ENCODE assay signal across 8 cellular contexts in the genomic region with DNA sequence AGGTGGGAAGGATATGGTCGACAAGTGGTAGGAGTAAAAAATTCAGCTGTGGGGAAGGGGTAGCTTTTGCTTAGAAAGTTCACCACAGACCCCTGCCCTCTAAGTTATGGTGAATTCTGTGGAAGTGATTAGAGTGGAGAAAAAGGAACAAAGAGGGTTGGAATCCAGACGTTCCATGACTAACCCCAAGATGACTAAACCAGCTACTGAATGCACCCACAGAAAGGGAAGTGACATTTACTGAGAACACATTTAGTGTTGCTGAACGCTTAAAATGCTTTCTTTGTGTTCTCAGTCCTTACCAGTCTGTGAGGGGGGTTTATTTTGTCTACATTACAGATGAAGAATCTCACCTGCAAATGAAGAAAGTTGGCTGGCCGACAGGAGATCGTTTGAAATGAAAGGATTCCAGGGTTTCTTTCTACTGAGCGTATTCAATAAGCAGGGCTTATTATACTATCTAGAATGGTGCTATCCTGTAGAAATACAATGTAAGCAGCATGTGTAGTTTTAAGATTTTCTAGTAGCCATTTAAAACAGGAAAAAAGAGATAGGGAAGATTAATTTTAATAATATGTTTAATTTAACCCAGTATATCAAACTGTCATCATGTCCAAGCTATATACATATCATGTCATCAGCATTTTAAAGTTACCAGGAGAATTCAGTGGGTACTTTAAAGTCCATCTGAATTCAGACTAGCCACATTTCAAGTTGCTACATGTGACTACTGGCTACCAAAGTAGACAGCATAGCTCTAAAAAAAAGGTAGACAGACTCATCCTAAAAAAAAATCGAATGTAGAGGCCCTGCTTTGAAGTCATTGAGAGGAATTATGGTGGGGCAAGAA.
A peak's percentile ranks its signal among the peaks of the same experiment; 100 is the strongest.
DNase-seq lines count a peak whose midpoint lies in the region; ATAC-seq and TF ChIP-seq lines count a peak whose summit lies in the region.

No MANE protein-coding gene starts in this region.

- no peaks in the 10 kb centered on the region for H3K9me3 ChIP-seq in A673 (ENCODE audit: low read depth, low read length, poor library complexity, severe bottlenecking)
- H3K9me3 ChIP-seq in neuron (ENCODE audit: low read length) = no peaks in the 10 kb centered on the region

- POLR2A ChIA-PET in A673 (lab: Charles Lee; ENCODE audit: low non-redundant PET) = no interaction called here

- H3K27me3 ChIP-seq in A673 (replicated peaks; ENCODE audit: insufficient read depth, low read depth, low read length, poor library complexity) (no peaks in the 10 kb centered on the region), neuron (ENCODE audit: insufficient read depth, low read length) (no peaks in the 10 kb centered on the region)

- H3K36me3 ChIP-seq in A673 (ENCODE audit: insufficient read depth, low read length, poor library complexity, severe bottlenecking) (no peaks in the 10 kb centered on the region), neuron (ENCODE audit: insufficient read depth, low read length) (no peaks in the 10 kb centered on the region)

- H3K4me3 ChIP-seq in A673 (ENCODE audit: low read depth, low read length, poor library complexity, severe bottlenecking) (no peak overlapping the region), epithelial cell of proximal tubule (ENCODE audit: low read depth, low read length) (peak overlapping the region; percentile 19), neuron (ENCODE audit: low read length) (peak overlapping the region; percentile 18)

- CTCF ChIA-PET in A673 (lab: Charles Lee) = interaction anchor here (1.0 to 2.3 kb wide), 2 partner anchors 10 to 42 kb away, joined by 3 to 7 read pairs; no protein-coding TSS in a partner anchor

- ATAC-seq in GM18870 (IDR thresholded peaks at IDR 0.05; ENCODE audit: unreplicated experiment) (peak; percentile 91), HG03066 (IDR thresholded peaks at IDR 0.05; ENCODE audit: low read depth, unreplicated experiment) (peak; percentile 89)

- no peak overlapping the region for H3K27ac ChIP-seq in A673 (ENCODE audit: low read depth, low read length, poor library complexity, severe bottlenecking)

- H2AFZ ChIP-seq in neuron (ENCODE audit: low read depth, low read length) = peak overlapping the region; percentile 17

- DNase-seq in A673 (ENCODE audit: low spot score) = peak; percentile 28
- peak; percentile 94 for DNase-seq in SIG-M5 (lab: John Stamatoyannopoulos, UW)
- DNase-seq in epithelial cell of proximal tubule (ENCODE audit: low read depth) = peak; percentile 81
- no peak for DNase-seq in NCI-H510A (lab: John Stamatoyannopoulos, UW)
- DNase-seq in stimulated activated CD4-positive, alpha-beta T cell treated with anti-CD3 and anti-CD28 coated beads, Interleukin-12 subunit alpha, Interleukin-12 subunit beta, amount 100 ng/mL, for 4 hours = no peak

- intact Hi-C loops in A673 (cut with micrococcal nuclease; ENCODE audit: unreplicated experiment) = no loop called here

- no TSS peak for BruUV-seq in A673 (replicated peaks; lab: Mats Ljungman, UMichigan)

- H3K4me1 ChIP-seq in A673 (ENCODE audit: insufficient read depth, low read length, poor library complexity, severe bottlenecking) (peaks cover 18% of the 10 kb centered on the region), neuron (ENCODE audit: insufficient read depth, low read length) (peaks cover 22% of the 10 kb centered on the region)

- TF ChIP-seq CTCF in A673 (conservative IDR thresholded peaks at IDR 0.05; ENCODE audit: low read depth, low read length) (no peak), epithelial cell of proximal tubule (conservative IDR thresholded peaks at IDR 0.05; ENCODE audit: low read depth, low read length) (no peak)

Comparison
In these comparisons a context has a peak if more than half of its experiments do, and no peak if none do; other contexts are left out.
1. DNase-seq: peak in A673 (single experiment), SIG-M5 (single experiment) and epithelial cell of proximal tubule (single experiment); none in NCI-H510A (single experiment) and stimulated activated CD4-positive, alpha-beta T cell treated with anti-CD3 and anti-CD28 coated beads, Interleukin-12 subunit alpha, Interleukin-12 subunit beta, amount 100 ng/mL, for 4 hours (single experiment).